In genomic region chr14:24347140-24347539, GRCh38 we compare ENCODE assay signal across 1 cellular context.
TF ChIP-seq lines count a peak whose summit lies in the region.

No MANE protein-coding gene starts in this region.

TF ChIP-seq in K562, 482 proteins besides CTCF, POLR2A, EP300 and RAD21:
- no peak for TF ChIP-seq THRAP3 (IDR thresholded peaks at IDR 0.05; ENCODE audit: borderline replicate concordance)
- TF ChIP-seq TBL1XR1 (IDR thresholded peaks at IDR 0.05; ENCODE audit: low read length in 2 of 2) = no peak
- TF ChIP-seq ZEB2 (IDR thresholded peaks at IDR 0.05) = no peak
- TF ChIP-seq KHSRP (IDR thresholded peaks at IDR 0.05) = no peak
- no peak for TF ChIP-seq E2F4 (CRISPR knock-in tag; IDR thresholded peaks at IDR 0.05; ENCODE audit: low read depth)
- TF ChIP-seq SAFB2 (IDR thresholded peaks at IDR 0.05; ENCODE audit: borderline replicate concordance, low read depth, low read length, severe bottlenecking) = no peak
- no peak for TF ChIP-seq STAG1 (CRISPR knock-in tag; IDR thresholded peaks at IDR 0.05; ENCODE audit: borderline replicate concordance)
- TF ChIP-seq ZBTB17 (CRISPR knock-in tag; IDR thresholded peaks at IDR 0.05) = no peak
